ENCODE assay signal across 8 cellular contexts in genomic region chr16:68086336-68086821, GRCh38. TPM values are rescaled to one million over a fixed set of nuclear protein-coding genes. Genes with fewer than 3 reads are reported as not detected.
A peak's percentile ranks its signal among the peaks of the same experiment; 100 is the strongest.
DNase-seq lines count a peak whose midpoint lies in the region; ATAC-seq and TF ChIP-seq lines count a peak whose summit lies in the region.

No MANE protein-coding gene starts in this region.

- H3K27ac ChIP-seq in 22Rv1 (peak overlapping the region; percentile 95), Panc1 (ENCODE audit: low read length) (peak overlapping the region; percentile 90), dorsolateral prefrontal cortex (peak overlapping the region in 55 of 59 donors; percentile 4 to 100 (median 94))

- no peak for ATAC-seq in Panc1
- ATAC-seq in GM19395 (IDR thresholded peaks at IDR 0.05; ENCODE audit: unreplicated experiment) = no peak

- BruUV-seq in Panc1 (replicated peaks; lab: Mats Ljungman, UMichigan) = TSS peak; percentile 61

- H3K36me3 ChIP-seq in GM06990 (ENCODE audit: control insufficient read depth, insufficient read depth, low read length) = no peaks in the 10 kb centered on the region
- H3K36me3 ChIP-seq in Panc1 (ENCODE audit: control insufficient read depth, insufficient read depth, low read length) = no peaks in the 10 kb centered on the region; the same call in 1 of the 2 replicates

- peaks cover 4% of the 10 kb centered on the region for H3K4me1 ChIP-seq in Panc1 (ENCODE audit: control insufficient read depth, insufficient read depth, low read length)

- TF ChIP-seq CTCF in 22Rv1 (IDR thresholded peaks at IDR 0.05) (no peak), GM06990 (IDR thresholded peaks at IDR 0.05; ENCODE audit: insufficient read depth, low read length, poor library complexity, severe bottlenecking) (no peak), Panc1 (IDR thresholded peaks at IDR 0.05) (no peak), dorsolateral prefrontal cortex (IDR thresholded peaks at IDR 0.05 in 54 of 56, conservative IDR thresholded peaks at IDR 0.05 in 2 of 56; ENCODE audit: low read depth in 1 of 56, partially characterized antibody in 56 of 56) (no peak)

- CTCF ChIA-PET in Panc1 (lab: Charles Lee) = interaction anchor here (0.6 kb wide), 1 partner anchor 144 kb away, joined by 4 read pairs; no protein-coding TSS in a partner anchor

- intact Hi-C loops in Panc1 (cut with micrococcal nuclease; ENCODE audit: unreplicated experiment) (loop anchor here (5.0 kb wide), 1 partner anchor 141 kb away; no protein-coding TSS in a partner anchor), dorsolateral prefrontal cortex (cut with DNase I) (loop anchor here (5.0 to 10.0 kb wide), 3 partner anchors 64 to 228 kb away; partner anchors contain the start of genes PRMT7 (in 2 of the 2), SLC7A6OS (in 2 of the 2), DDX28 (in 1 of the 2) and DUS2 (in 1 of the 2)), posterior cingulate gyrus (cut with DNase I) (loop anchor here (10.0 kb wide), 1 partner anchor 228 kb away; the partner anchor contains the start of genes PRMT7 and SLC7A6OS)

- POLR2A ChIA-PET in Panc1 (lab: Charles Lee) = no interaction called here

- peak overlapping the region; percentile 68 for H3K4me3 ChIP-seq in GM06990 (replicated peaks; ENCODE audit: low read depth, low read length)
- H3K4me3 ChIP-seq in Panc1 (ENCODE audit: low read depth in 2 of 2, low read length in 2 of 2) = peak overlapping the region; percentile 70 to 86
- H3K4me3 ChIP-seq in dorsolateral prefrontal cortex = peak overlapping the region; percentile 62 to 97 (median 85)

- no peaks in the 10 kb centered on the region for H3K27me3 ChIP-seq in GM06990 (replicated peaks; ENCODE audit: control insufficient read depth, insufficient read depth, low read length)
- no peaks in the 10 kb centered on the region for H3K27me3 ChIP-seq in Panc1 (ENCODE audit: control insufficient read depth, insufficient read depth, low read length)
- no peaks in the 10 kb centered on the region for H3K27me3 ChIP-seq in dorsolateral prefrontal cortex

- in situ Hi-C loops in Panc1 (cut with HindIII; ENCODE audit: low pct_unique_long_range_greater_than_20kb, low sequenced_read_pairs) = no loop called here

- no peaks in the 10 kb centered on the region for H3K9me3 ChIP-seq in Panc1 (ENCODE audit: control insufficient read depth, insufficient read depth, low read depth, low read length)

- DNase-seq in GM06990 (ENCODE audit: extremely low read depth, insufficient read length) (no peak), Panc1 (ENCODE audit: low read depth, low spot score) (no peak), dorsolateral prefrontal cortex (no peak), myocyte (ENCODE audit: low read depth) (peak; percentile 42), posterior cingulate gyrus (no peak), GM19238 (ENCODE audit: insufficient read length, low spot score) (no peak)

RNA-seq across cellular contexts. Expression of gene NFATC3, which starts 1.2 kb away (rescaled TPM):
- total RNA-seq in Panc1 (2021; ENCODE audit: unreplicated experiment) (24.8 TPM), dorsolateral prefrontal cortex (10 to 100 TPM; 30.0 to 60.4 (median 40.8) TPM), myocyte (36.7 and 40.8 TPM in 2 replicates)
- 8.0 TPM for polyA plus RNA-seq in Panc1 (2012; ENCODE audit: insufficient read length)
- 11.1 TPM for polyA plus RNA-seq in myocyte (2012)
